Comparison of ENCODE assay signal across 30 cellular contexts in the genomic region with DNA sequence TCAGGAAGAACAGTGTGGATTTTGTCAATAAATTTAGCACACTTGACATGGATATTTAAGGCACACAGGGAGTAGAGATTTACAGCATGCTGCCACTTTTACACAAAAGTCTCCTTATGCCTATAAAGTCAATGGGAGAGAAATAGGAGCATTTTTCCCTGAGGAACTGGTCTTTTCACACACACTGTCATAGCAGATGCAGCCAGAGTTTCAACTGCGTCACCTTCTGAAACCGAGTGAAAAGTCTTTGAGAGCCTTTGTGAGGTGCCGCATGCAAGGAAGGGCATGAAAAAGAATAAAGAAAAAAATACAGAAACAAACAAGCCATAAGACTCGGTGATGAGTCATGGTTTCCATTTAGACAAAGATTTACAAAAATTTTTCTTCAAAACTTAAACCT.
"Had no signal": no experiment of that assay in that cellular context is flagged by ENCODE, and none has a peak within 500 bp of the region (broad histone marks: within the 10 kb centered on the region; RNA-seq: fewer than 3 reads in every experiment).

No MANE protein-coding gene starts in this region.

- H3K9me3 ChIP-seq: adrenal gland, body of pancreas, esophagus squamous epithelium, heart left ventricle had no signal

- H3K4me3 ChIP-seq: adrenal gland, body of pancreas, esophagus squamous epithelium, heart left ventricle had no signal

- H3K4me1 Mint-ChIP-seq: activated B cell treated with CpG ODN at 0.5 μM for 24 hours; activated naive CD4-positive, alpha-beta T cell treated with anti-CD3 and anti-CD28 coated beads, Interleukin-2, amount 50 U/mL, for 24 hours; activated naive CD8-positive, alpha-beta T cell treated with anti-CD3 and anti-CD28 coated beads for 36 hours; activated naive CD8-positive, alpha-beta T cell treated with anti-CD3 and anti-CD28 coated beads, Interleukin-2, amount 50 U/mL, for 24 hours; activated T-helper 17 cell treated with anti-CD3 and anti-CD28 coated beads, Interleukin-2, amount 50 U/mL, for 72 hours had no signal

- H3K4me1 ChIP-seq: adrenal gland, body of pancreas, esophagus squamous epithelium, heart left ventricle had no signal

- FAIRE-seq: colon, frontal cortex had no signal

- H3K27me3 ChIP-seq: adrenal gland, body of pancreas, esophagus squamous epithelium, heart left ventricle had no signal

- H3K27me3 Mint-ChIP-seq: activated B cell treated with CpG ODN at 0.5 μM for 24 hours; activated CD8-positive, alpha-beta T cell treated with anti-CD3 and anti-CD28 coated beads for 36 hours; activated naive CD4-positive, alpha-beta T cell treated with anti-CD3 and anti-CD28 coated beads, Interleukin-2, amount 50 U/mL, for 24 hours; activated naive CD8-positive, alpha-beta T cell treated with anti-CD3 and anti-CD28 coated beads for 36 hours; activated naive CD8-positive, alpha-beta T cell treated with anti-CD3 and anti-CD28 coated beads, Interleukin-2, amount 50 U/mL, for 24 hours; activated T-helper 17 cell treated with anti-CD3 and anti-CD28 coated beads, Interleukin-2, amount 50 U/mL, for 72 hours; effector memory CD8-positive, alpha-beta T cell had no signal

- DNase-seq: activated B cell treated with CpG ODN at 0.5 μM for 24 hours; activated CD4-positive, alpha-beta T cell treated with anti-CD3 and anti-CD28 coated beads for 48 hours; activated CD4-positive, alpha-beta T cell treated with anti-CD3 and anti-CD28 coated beads, Interleukin-2, amount 50 U/mL, for 1 hour; activated CD4-positive, alpha-beta T cell treated with anti-CD3 and anti-CD28 coated beads, Interleukin-2, amount 50 U/mL, for 48 hours; activated CD8-positive, alpha-beta memory T cell treated with anti-CD3 and anti-CD28 coated beads for 24 hours; activated CD8-positive, alpha-beta T cell treated with anti-CD3 and anti-CD28 coated beads for 36 hours; activated effector memory CD4-positive, alpha-beta T cell treated with Interleukin-2 at 50 U/mL for 16 hours; activated gamma-delta T cell treated with Interleukin-2 at 50 U/mL for 16 hours; activated naive CD4-positive, alpha-beta T cell treated with Interleukin-2 at 50 U/mL for 16 hours; activated naive CD8-positive, alpha-beta T cell treated with anti-CD3 and anti-CD28 coated beads for 36 hours; activated naive CD8-positive, alpha-beta T cell treated with anti-CD3 and anti-CD28 coated beads, Interleukin-2, amount 50 U/mL, for 24 hours; activated T-cell treated with anti-CD3 and anti-CD28 coated beads, Interleukin-2, amount 50 U/mL, for 4 hours; adrenal gland; amygdala; aorta; body of pancreas; caudate nucleus; cortex of kidney; dermis blood vessel endothelial cell; effector CD4-positive, alpha-beta T cell; effector memory CD8-positive, alpha-beta T cell; esophagus squamous epithelium; heart left ventricle; T-helper 2 cell; WERI-Rb-1 had no signal

- H3K36me3 ChIP-seq: adrenal gland, esophagus squamous epithelium, heart left ventricle, WERI-Rb-1 had no signal

- H3K27ac ChIP-seq: adrenal gland, body of pancreas, epithelial cell of prostate, esophagus squamous epithelium, heart left ventricle, WERI-Rb-1 had no signal

- H3K9me3 Mint-ChIP-seq: activated naive CD8-positive, alpha-beta T cell treated with anti-CD3 and anti-CD28 coated beads, Interleukin-2, amount 50 U/mL, for 24 hours; activated T-helper 17 cell treated with anti-CD3 and anti-CD28 coated beads, Interleukin-2, amount 50 U/mL, for 72 hours had no signal

- H3K36me3 Mint-ChIP-seq: activated naive CD4-positive, alpha-beta T cell treated with anti-CD3 and anti-CD28 coated beads, Interleukin-2, amount 50 U/mL, for 24 hours; activated naive CD8-positive, alpha-beta T cell treated with anti-CD3 and anti-CD28 coated beads for 36 hours had no signal

- H3K27ac Mint-ChIP-seq: activated B cell treated with CpG ODN at 0.5 μM for 24 hours; activated CD8-positive, alpha-beta T cell treated with anti-CD3 and anti-CD28 coated beads for 36 hours; activated naive CD4-positive, alpha-beta T cell treated with anti-CD3 and anti-CD28 coated beads, Interleukin-2, amount 50 U/mL, for 24 hours; activated naive CD8-positive, alpha-beta T cell treated with anti-CD3 and anti-CD28 coated beads for 36 hours; activated naive CD8-positive, alpha-beta T cell treated with anti-CD3 and anti-CD28 coated beads, Interleukin-2, amount 50 U/mL, for 24 hours; activated T-helper 17 cell treated with anti-CD3 and anti-CD28 coated beads, Interleukin-2, amount 50 U/mL, for 72 hours; effector memory CD8-positive, alpha-beta T cell had no signal

- H3K4me3 Mint-ChIP-seq: activated B cell treated with CpG ODN at 0.5 μM for 24 hours; activated CD8-positive, alpha-beta T cell treated with anti-CD3 and anti-CD28 coated beads for 36 hours; activated naive CD4-positive, alpha-beta T cell treated with anti-CD3 and anti-CD28 coated beads, Interleukin-2, amount 50 U/mL, for 24 hours; activated naive CD8-positive, alpha-beta T cell treated with anti-CD3 and anti-CD28 coated beads for 36 hours; activated naive CD8-positive, alpha-beta T cell treated with anti-CD3 and anti-CD28 coated beads, Interleukin-2, amount 50 U/mL, for 24 hours; activated T-cell treated with anti-CD3 and anti-CD28 coated beads, Interleukin-2, amount 50 U/mL, for 4 hours; activated T-helper 17 cell treated with anti-CD3 and anti-CD28 coated beads, Interleukin-2, amount 50 U/mL, for 72 hours; effector memory CD8-positive, alpha-beta T cell had no signal
